22 cellular contexts compared by ENCODE assay signal in the genomic region with DNA sequence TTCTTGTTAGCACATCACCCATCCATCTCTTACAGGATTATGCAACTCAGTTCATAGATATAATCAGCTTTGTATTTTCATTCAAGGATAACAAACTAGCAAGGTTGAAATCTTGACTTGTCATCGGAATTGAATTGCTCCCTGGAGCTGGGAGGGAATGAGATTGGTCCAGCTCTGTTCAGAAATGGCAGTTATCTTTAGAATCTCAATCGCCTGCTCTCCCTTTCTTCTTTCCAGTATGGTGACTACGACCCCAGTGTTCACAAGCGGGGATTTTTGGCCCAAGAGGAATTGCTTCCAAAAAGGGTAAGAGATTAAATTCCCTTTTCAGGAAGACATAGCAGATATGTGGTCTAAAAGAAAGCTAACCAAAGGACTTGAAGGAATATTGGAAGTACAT.
"Had no signal": no experiment of that assay in that cellular context is flagged by ENCODE, and none has a peak within 500 bp of the region (broad histone marks: within the 10 kb centered on the region; RNA-seq: fewer than 3 reads in every experiment).

No MANE protein-coding gene starts in this region.

- H3K4me2 ChIP-seq: hepatocyte had no signal

- H3K4me1 Mint-ChIP-seq: neural crest cell; stimulated activated naive CD8-positive, alpha-beta T cell treated with anti-CD3 and anti-CD28 coated beads, Interleukin-15, amount 100 ng/mL, for 72 hours had no signal

- H3K4me3 Mint-ChIP-seq: naive thymus-derived CD8-positive, alpha-beta T cell; neural crest cell; stimulated activated naive CD8-positive, alpha-beta T cell treated with anti-CD3 and anti-CD28 coated beads, Interleukin-15, amount 100 ng/mL, for 72 hours had no signal

- H3K27ac ChIP-seq: dorsolateral prefrontal cortex, gastrocnemius medialis, hepatocyte, left lung, right lobe of liver, suprapubic skin, transverse colon, vagina had no signal

- H3K36me3 ChIP-seq: gastrocnemius medialis had no signal

- H3K27me3 Mint-ChIP-seq: naive thymus-derived CD8-positive, alpha-beta T cell; stimulated activated naive CD8-positive, alpha-beta T cell treated with anti-CD3 and anti-CD28 coated beads, Interleukin-15, amount 100 ng/mL, for 72 hours had no signal

- DNase-seq: dorsolateral prefrontal cortex; effector CD4-positive, alpha-beta T cell; foreskin fibroblast; gastrocnemius medialis; head of caudate nucleus; left cardiac atrium; left lung; mesenchymal stem cell; naive thymus-derived CD8-positive, alpha-beta T cell; posterior cingulate gyrus; right lobe of liver; small intestine; stimulated activated CD4-positive, alpha-beta T cell treated with anti-CD3 and anti-CD28 coated beads, Interleukin-15, amount 100 ng/mL, for 24 hours; stimulated activated CD4-positive, alpha-beta T cell treated with anti-CD3 and anti-CD28 coated beads, Interleukin-2, amount 100 ng/mL, for 48 hours; stimulated activated naive CD4-positive, alpha-beta T cell; stimulated activated naive CD8-positive, alpha-beta T cell treated with anti-CD3 and anti-CD28 coated beads, Interleukin-15, amount 100 ng/mL, for 72 hours; transverse colon had no signal

- H3K4me3 ChIP-seq: dorsolateral prefrontal cortex, gastrocnemius medialis, hepatocyte, left lung, right lobe of liver, suprapubic skin, transverse colon, vagina had no signal

- H3K9me3 Mint-ChIP-seq: naive thymus-derived CD8-positive, alpha-beta T cell; neural crest cell; stimulated activated naive CD8-positive, alpha-beta T cell treated with anti-CD3 and anti-CD28 coated beads, Interleukin-15, amount 100 ng/mL, for 72 hours had no signal

- H3K4me1 ChIP-seq: right lobe of liver, transverse colon, vagina had no signal

- H3K9me3 ChIP-seq: gastrocnemius medialis, left lung, right lobe of liver, suprapubic skin, transverse colon, vagina had no signal

- H3K27me3 ChIP-seq: dorsolateral prefrontal cortex, gastrocnemius medialis, hepatocyte, left lung, right lobe of liver, suprapubic skin, transverse colon, vagina had no signal

- ATAC-seq: esophagus mucosa; gastrocnemius medialis; left cardiac atrium; left lung; naive thymus-derived CD8-positive, alpha-beta T cell; right lobe of liver; stimulated activated naive CD8-positive, alpha-beta T cell treated with anti-CD3 and anti-CD28 coated beads, Interleukin-15, amount 100 ng/mL, for 72 hours had no signal

- H3K27ac Mint-ChIP-seq: stimulated activated naive CD8-positive, alpha-beta T cell treated with anti-CD3 and anti-CD28 coated beads, Interleukin-15, amount 100 ng/mL, for 72 hours had no signal

- H3K79me2 ChIP-seq: hepatocyte had no signal

- H2AFZ ChIP-seq: hepatocyte had no signal
